1 cellular context compared by ENCODE assay signal in genomic region chr2:20641123-20641985, GRCh38.
TF ChIP-seq lines count a peak whose summit lies in the region.

No MANE protein-coding gene starts in this region.

TF ChIP-seq in IMR-90, 13 proteins besides CTCF, POLR2A, EP300 and RAD21 (continued from another document):
- no peak for TF ChIP-seq RFX5 (IDR thresholded peaks at IDR 0.05; ENCODE audit: low read depth, low read length)
- peak; percentile 67 for TF ChIP-seq BHLHE40 (IDR thresholded peaks at IDR 0.05; ENCODE audit: low read depth, low read length)
- peak; percentile 10; the same call in 1 of the 2 replicates for TF ChIP-seq FOS (IDR thresholded peaks at IDR 0.05; ENCODE audit: low read depth, low read length)
- no peak for TF ChIP-seq RCOR1 (IDR thresholded peaks at IDR 0.05; ENCODE audit: insufficient replicate concordance, low read length)
- TF ChIP-seq ELK1 (IDR thresholded peaks at IDR 0.05; ENCODE audit: borderline replicate concordance, low read depth, low read length), result no peak
